In the genomic region with DNA sequence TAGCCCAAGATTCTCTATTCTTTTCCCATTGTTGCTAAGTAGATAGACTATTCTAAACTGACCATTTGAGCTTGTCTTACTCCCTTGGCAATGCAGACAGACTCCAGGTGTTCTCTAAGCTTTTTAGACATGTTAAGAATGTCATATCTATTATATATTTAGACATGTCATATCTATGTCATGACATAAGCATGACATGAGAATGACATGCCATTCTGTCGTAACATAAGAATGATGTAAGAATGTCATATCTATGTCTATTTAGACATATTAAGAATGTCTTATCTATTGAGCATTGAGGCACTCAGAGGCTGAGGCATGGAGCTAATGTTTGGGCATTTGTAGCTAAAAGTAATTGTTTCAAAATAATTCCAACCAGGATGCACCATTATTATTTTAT, we compare ENCODE assay signal across 34 cellular contexts.
"Had no signal": no experiment of that assay in that cellular context is flagged by ENCODE, and none has a peak within 500 bp of the region (broad histone marks: within the 10 kb centered on the region; RNA-seq: fewer than 3 reads in every experiment).

No MANE protein-coding gene starts in this region.

- H3K27ac ChIP-seq: adrenal gland, ascending aorta, body of pancreas, brain microvascular endothelial cell, breast epithelium, cardiac muscle cell had no signal

- ATAC-seq: activated naive CD4-positive, alpha-beta T cell treated with anti-CD3 and anti-CD28 coated beads, Interleukin-2, amount 50 U/mL, for 72 hours; activated naive CD8-positive, alpha-beta T cell treated with anti-CD3 and anti-CD28 coated beads, Interleukin-2, amount 50 U/mL, for 24 hours; activated T-cell treated with anti-CD3 and anti-CD28 coated beads, Interleukin-2, amount 50 U/mL, for 4 hours; activated T-cell treated with anti-CD3 and anti-CD28 coated beads, Interleukin-2, amount 50 U/mL, for 72 hours; activated T-helper 17 cell treated with anti-CD3 and anti-CD28 coated beads, Interleukin-2, amount 50 U/mL, for 72 hours; body of pancreas had no signal

- H3K27me3 ChIP-seq: adrenal gland, ascending aorta, body of pancreas, brain microvascular endothelial cell, breast epithelium had no signal

- FAIRE-seq: astrocyte, bronchial epithelial cell had no signal

- DNase-seq: activated effector memory CD4-positive, alpha-beta T cell treated with anti-CD3 and anti-CD28 coated beads, Interleukin-2, amount 50 U/mL, for 16 hours; activated effector memory CD4-positive, alpha-beta T cell treated with Interleukin-2 at 50 U/mL for 16 hours; activated gamma-delta T cell; activated gamma-delta T cell treated with Interleukin-2 at 50 U/mL for 16 hours; activated naive CD4-positive, alpha-beta T cell; activated naive CD4-positive, alpha-beta T cell treated with anti-CD3 and anti-CD28 coated beads for 36 hours; activated naive CD4-positive, alpha-beta T cell treated with anti-CD3 and anti-CD28 coated beads, Interleukin-2, amount 10 ng/mL, durations not matched to agents 7 days and 5 days; activated naive CD4-positive, alpha-beta T cell treated with anti-CD3 and anti-CD28 coated beads, Interleukin-2, amount 50 U/mL, for 16 hours; activated naive CD4-positive, alpha-beta T cell treated with Interleukin-2 at 50 U/mL for 16 hours; activated naive CD8-positive, alpha-beta T cell treated with anti-CD3 and anti-CD28 coated beads for 36 hours; activated naive CD8-positive, alpha-beta T cell treated with anti-CD3 and anti-CD28 coated beads, Interleukin-2, amount 10 ng/mL, durations not matched to agents 7 days and 5 days; activated naive CD8-positive, alpha-beta T cell treated with anti-CD3 and anti-CD28 coated beads, Interleukin-2, amount 50 U/mL, for 24 hours; activated T-cell treated with anti-CD3 and anti-CD28 coated beads, Interleukin-2, amount 50 U/mL, for 1 hour; activated T-cell treated with anti-CD3 and anti-CD28 coated beads, Interleukin-2, amount 50 U/mL, for 24 hours; activated T-cell treated with anti-CD3 and anti-CD28 coated beads, Interleukin-2, amount 50 U/mL, for 4 hours; activated T-cell treated with anti-CD3 and anti-CD28 coated beads, Interleukin-2, amount 50 U/mL, for 48 hours; activated T-cell treated with anti-CD3 and anti-CD28 coated beads, Interleukin-2, amount 50 U/mL, for 72 hours; adrenal gland; amniotic stem cell; amygdala; anterior cingulate cortex; aorta; body of pancreas; brain microvascular endothelial cell; caudate nucleus; central memory CD4-positive, alpha-beta T cell; cerebellar nuclear complex had no signal

- H3K4me3 ChIP-seq: adrenal gland, ascending aorta, body of pancreas, breast epithelium, cardiac muscle cell had no signal

- H3K4me1 ChIP-seq: adrenal gland, ascending aorta, body of pancreas, breast epithelium had no signal

- H3K36me3 ChIP-seq: adrenal gland, ascending aorta, brain microvascular endothelial cell, breast epithelium, cardiac muscle cell had no signal

- H3K9me3 ChIP-seq: adrenal gland, ascending aorta, body of pancreas, breast epithelium had no signal
